In genomic region chr7:32658034-32658944, GRCh38 we compare ENCODE assay signal across 12 cellular contexts.
A peak's percentile ranks its signal among the peaks of the same experiment; 100 is the strongest.
DNase-seq lines count a peak whose midpoint lies in the region; ATAC-seq and TF ChIP-seq lines count a peak whose summit lies in the region.
"Had no signal": no experiment of that assay in that cellular context is flagged by ENCODE, and none has a peak within 500 bp of the region (broad histone marks: within the 10 kb centered on the region; RNA-seq: fewer than 3 reads in every experiment).

No MANE protein-coding gene starts in this region.

- H3K4me1 ChIP-seq in HCT116 (ENCODE audit: control insufficient read depth in 1 of 2, insufficient read depth in 2 of 2, low read length in 2 of 2) (peaks cover 30 to 56% of the 10 kb centered on the region in 2 experiments), esophagus squamous epithelium (no peaks in the 10 kb centered on the region)
- H3K4me1 ChIP-seq: SJCRH30 had no signal

- 48 to 54% methylated on average over 9 of the region's 9 CpGs for WGBS in esophagus squamous epithelium, 2 donors

- H3K36me3 ChIP-seq in HCT116 (ENCODE audit: control insufficient read depth in 1 of 2, insufficient read depth in 2 of 2, low read length in 2 of 2) (no peaks in the 10 kb centered on the region), esophagus squamous epithelium (no peaks in the 10 kb centered on the region)
- H3K36me3 ChIP-seq: SJCRH30 had no signal

- no peaks in the 10 kb centered on the region for H3K79me2 ChIP-seq in HCT116 (ENCODE audit: insufficient read depth, low read length)

- no peaks in the 10 kb centered on the region for H3K27me3 ChIP-seq in HCT116 (ENCODE audit: insufficient read depth, low read length)
- H3K27me3 ChIP-seq in esophagus squamous epithelium = no peaks in the 10 kb centered on the region
- H3K27me3 ChIP-seq: SJCRH30 had no signal

- peak; percentile 91 for ATAC-seq in HCT116

- DNase-seq in GM12865 (ENCODE audit: low read depth) (peak; percentile 6), HCT116 (ENCODE audit: low read depth, low spot score) (peak; percentile 84), NCI-H69 (lab: John Stamatoyannopoulos, UW) (peak; percentile 65), fibroblast of the conjunctiva (ENCODE audit: low read depth) (peak; percentile 9), NCI-H1694 (lab: John Stamatoyannopoulos, UW) (no peak), esophagus squamous epithelium (lab: John Stamatoyannopoulos, UW) (no peak), AG08395 (ENCODE audit: low spot score) (no peak), NCI-H2029 (lab: John Stamatoyannopoulos, UW) (no peak)
- DNase-seq: C1 segment of cervical spinal cord, NCI-H1048, SJCRH30 had no signal

- H3K9me3 ChIP-seq in HCT116 (ENCODE audit: control insufficient read depth in 1 of 2, insufficient read depth in 1 of 2, low read depth in 1 of 2, low read length in 2 of 2) (no peaks in the 10 kb centered on the region), esophagus squamous epithelium (no peaks in the 10 kb centered on the region)
- H3K9me3 ChIP-seq: SJCRH30 had no signal

- peak overlapping the region; percentile 50 for H2AFZ ChIP-seq in HCT116 (ENCODE audit: low read depth, low read length, poor library complexity, severe bottlenecking)

- no peak overlapping the region for H3K4me3 ChIP-seq in GM12865 (ENCODE audit: low read depth, low read length)
- peak overlapping the region in 1 of 2 experiments; percentile 8; a peak in 1 of 4 replicates for H3K4me3 ChIP-seq in HCT116 (replicated peaks in 1 of 2; ENCODE audit: low read depth in 1 of 2, low read length in 2 of 2)
- H3K4me3 ChIP-seq in esophagus squamous epithelium = no peak overlapping the region
- H3K4me3 ChIP-seq: lung, SJCRH30 had no signal

- RAD21 ChIA-PET in HCT116 (lab: Charles Lee; ENCODE audit: low non-redundant PET in 1 of 2, low total read pairs in 2 of 2, uncharacterized antibody in 2 of 2, unreplicated experiment in 2 of 2) = no interaction called here

- intact Hi-C loops in HCT116 (cut with micrococcal nuclease) = loop anchor here (2.0 kb wide), 1 partner anchor 167 kb away; the partner anchor contains the start of gene LSM5
- intact Hi-C loops in esophagus squamous epithelium (cut with DNase I) = no loop called here

- peak overlapping the region; percentile 47 for H3K9ac ChIP-seq in HCT116 (ENCODE audit: low read length)

- no peak for TF ChIP-seq CTCF in GM12865 (IDR thresholded peaks at IDR 0.05; ENCODE audit: insufficient read depth, low read depth, low read length, missing control alignments)
- TF ChIP-seq CTCF in HCT116 (IDR thresholded peaks at IDR 0.05 in 2 of 3, conservative IDR thresholded peaks at IDR 0.05 in 1 of 3; ENCODE audit: borderline replicate concordance in 1 of 3, insufficient read depth in 1 of 3, low read depth in 2 of 3, low read length in 2 of 3) = no peak
- TF ChIP-seq CTCF in esophagus squamous epithelium (IDR thresholded peaks at IDR 0.05) = no peak

- H3K9me2 ChIP-seq in HCT116 (ENCODE audit: insufficient read depth) = no peaks in the 10 kb centered on the region

- POLR2A ChIA-PET in HCT116 (lab: Charles Lee) = interaction anchor here (1.5 to 3.4 kb wide), 2 partner anchors 8 to 11 kb away, joined by 4 to 24 read pairs; no protein-coding TSS in a partner anchor

- BruUV-seq in HCT116 (replicated peaks; lab: Mats Ljungman, UMichigan) = TSS peak; percentile 100

- CTCF ChIA-PET in HCT116 (lab: Charles Lee) = interaction anchor here (2.9 kb wide), 1 partner anchor 12 kb away, joined by 10 read pairs; no protein-coding TSS in a partner anchor

- H3K27ac ChIP-seq in HCT116 (ENCODE audit: low read depth, low read length) (peak overlapping the region; percentile 33), esophagus squamous epithelium (no peak overlapping the region)
- H3K27ac ChIP-seq: SJCRH30 had no signal

- TF ChIP-seq RAD21 in HCT116 (IDR thresholded peaks at IDR 0.05; ENCODE audit: low read depth) = 0 out of 2 replicates have a peak, but pooled peaks have one; percentile 4

- H3K4me2 ChIP-seq in HCT116 (ENCODE audit: low read length) = peak overlapping the region; percentile 58

- TF ChIP-seq POLR2A in HCT116 (IDR thresholded peaks at IDR 0.05; ENCODE audit: borderline replicate concordance, extremely low read depth, insufficient read depth, insufficient read length) = no peak
- TF ChIP-seq POLR2A in esophagus squamous epithelium (IDR thresholded peaks at IDR 0.05) = no peak

- no peaks in the 10 kb centered on the region for H4K20me1 ChIP-seq in HCT116 (ENCODE audit: insufficient read depth)

TF ChIP-seq in HCT116, 20 proteins besides CTCF, POLR2A, EP300 and RAD21:
- no peak for TF ChIP-seq EZH2phosphoT487 (IDR thresholded peaks at IDR 0.05; ENCODE audit: borderline replicate concordance)
- no peak for TF ChIP-seq SRF (IDR thresholded peaks at IDR 0.05; ENCODE audit: low read depth)
- TF ChIP-seq EGR1 (IDR thresholded peaks at IDR 0.05; ENCODE audit: low read depth) = no peak
- TF ChIP-seq ATF3 (IDR thresholded peaks at IDR 0.05) = no peak
- TF ChIP-seq REST (IDR thresholded peaks at IDR 0.05; ENCODE audit: low read depth) = no peak
- no peak for TF ChIP-seq TCF7L2 (IDR thresholded peaks at IDR 0.05; ENCODE audit: borderline replicate concordance, extremely low read depth, insufficient read depth, insufficient read length)
- peak; percentile 50 for TF ChIP-seq FOSL1 (IDR thresholded peaks at IDR 0.05; ENCODE audit: low read depth)
- TF ChIP-seq SP1 (IDR thresholded peaks at IDR 0.05; ENCODE audit: low read depth) = peak; percentile 76
- peak; percentile 97 for TF ChIP-seq CBX3 (IDR thresholded peaks at IDR 0.05; ENCODE audit: low read depth)
- TF ChIP-seq ELF1 (IDR thresholded peaks at IDR 0.05; ENCODE audit: borderline replicate concordance, low read depth) = peak; percentile 46
- no peak for TF ChIP-seq ZNF274 (IDR thresholded peaks at IDR 0.05; ENCODE audit: low read depth, low read length)
- TF ChIP-seq MAX (IDR thresholded peaks at IDR 0.05) = peak; percentile 95
- TF ChIP-seq YY1 (IDR thresholded peaks at IDR 0.05; ENCODE audit: extremely low read depth, insufficient replicate concordance, low read depth, low read length) = no peak
- peak; percentile 54 for TF ChIP-seq JUND (IDR thresholded peaks at IDR 0.05)
- peak; percentile 47; the same call in 1 of the 2 replicates for TF ChIP-seq SIN3A (IDR thresholded peaks at IDR 0.05; ENCODE audit: low read depth)
- TF ChIP-seq CEBPB (IDR thresholded peaks at IDR 0.05; ENCODE audit: low read depth) = peak; percentile 27; the same call in 1 of the 2 replicates
- TF ChIP-seq EZH2 (IDR thresholded peaks at IDR 0.05) = no peak
- TF ChIP-seq POLR2AphosphoS5 (IDR thresholded peaks at IDR 0.05; ENCODE audit: low read depth, low read length) = peak; percentile 74
- TF ChIP-seq, protein P1, sequence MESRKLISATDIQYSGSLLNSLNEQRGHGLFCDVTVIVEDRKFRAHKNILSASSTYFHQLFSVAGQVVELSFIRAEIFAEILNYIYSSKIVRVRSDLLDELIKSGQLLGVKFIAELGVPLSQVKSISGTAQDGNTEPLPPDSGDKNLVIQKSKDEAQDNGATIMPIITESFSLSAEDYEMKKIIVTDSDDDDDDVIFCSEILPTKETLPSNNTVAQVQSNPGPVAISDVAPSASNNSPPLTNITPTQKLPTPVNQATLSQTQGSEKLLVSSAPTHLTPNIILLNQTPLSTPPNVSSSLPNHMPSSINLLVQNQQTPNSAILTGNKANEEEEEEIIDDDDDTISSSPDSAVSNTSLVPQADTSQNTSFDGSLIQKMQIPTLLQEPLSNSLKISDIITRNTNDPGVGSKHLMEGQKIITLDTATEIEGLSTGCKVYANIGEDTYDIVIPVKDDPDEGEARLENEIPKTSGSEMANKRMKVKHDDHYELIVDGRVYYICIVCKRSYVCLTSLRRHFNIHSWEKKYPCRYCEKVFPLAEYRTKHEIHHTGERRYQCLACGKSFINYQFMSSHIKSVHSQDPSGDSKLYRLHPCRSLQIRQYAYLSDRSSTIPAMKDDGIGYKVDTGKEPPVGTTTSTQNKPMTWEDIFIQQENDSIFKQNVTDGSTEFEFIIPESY (IDR thresholded peaks at IDR 0.05; ENCODE audit: extremely low read depth, insufficient replicate concordance, low read length) = no peak
- no peak for TF ChIP-seq ZFX (IDR thresholded peaks at IDR 0.05)

Comparison
In these comparisons a context has a peak if more than half of its experiments do, and no peak if none do; other contexts are left out.
1. DNase-seq: peak in GM12865 (single experiment), HCT116 (single experiment), NCI-H69 (single experiment) and fibroblast of the conjunctiva (single experiment); none in NCI-H1694 (single experiment), esophagus squamous epithelium (single experiment), AG08395 (single experiment) and NCI-H2029 (single experiment).